28 cellular contexts compared by ENCODE assay signal in the genomic region with DNA sequence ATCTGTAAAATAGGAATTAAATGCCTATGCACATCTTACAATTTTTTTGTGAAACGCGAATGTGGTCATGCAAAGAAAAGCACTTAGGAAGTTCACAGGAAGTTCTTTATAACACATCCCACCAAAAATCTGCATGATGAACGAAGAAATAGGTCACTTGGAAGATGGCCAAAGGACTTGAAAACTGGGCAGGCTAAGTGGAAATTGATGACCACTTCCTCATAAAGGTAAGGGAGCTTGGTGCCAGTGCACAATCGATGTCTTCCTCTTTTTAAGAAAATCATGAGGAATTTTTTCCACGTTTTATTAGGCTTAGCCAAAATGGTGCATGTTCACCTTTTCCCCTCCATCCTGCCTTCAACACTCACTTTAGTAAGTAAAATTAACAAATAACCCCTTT. TPM values are rescaled to one million over a fixed set of nuclear protein-coding genes. Genes with fewer than 3 reads are reported as not detected.
"Had no signal": no experiment of that assay in that cellular context is flagged by ENCODE, and none has a peak within 500 bp of the region (broad histone marks: within the 10 kb centered on the region; RNA-seq: fewer than 3 reads in every experiment).

No MANE protein-coding gene starts in this region.

- H3K36me3 ChIP-seq: brain microvascular endothelial cell, cardiac muscle cell, MG63, SJCRH30, WERI-Rb-1 had no signal

- H3K4me3 ChIP-seq: cardiac muscle cell, MG63, SJCRH30 had no signal

- H3K9me3 ChIP-seq: MG63, SJCRH30 had no signal

- H3K27me3 ChIP-seq: brain microvascular endothelial cell, cardiac muscle cell, MG63, SJCRH30 had no signal

- DNase-seq: activated CD4-positive, alpha-beta memory T cell treated with anti-CD3 and anti-CD28 coated beads, Interleukin-2, amount 10 ng/mL, durations not matched to agents 7 days and 5 days; activated CD4-positive, alpha-beta T cell treated with anti-CD3 and anti-CD28 coated beads for 36 hours; activated CD4-positive, alpha-beta T cell treated with anti-CD3 and anti-CD28 coated beads, Interleukin-2, amount 50 U/mL, for 1 hour; activated gamma-delta T cell; activated naive CD4-positive, alpha-beta T cell treated with anti-CD3 and anti-CD28 coated beads for 36 hours; activated naive CD8-positive, alpha-beta T cell treated with anti-CD3 and anti-CD28 coated beads for 36 hours; activated T-cell treated with anti-CD3 and anti-CD28 coated beads for 4 hours; activated T-cell treated with anti-CD3 and anti-CD28 coated beads, Interleukin-2, amount 50 U/mL, for 48 hours; brain microvascular endothelial cell; MG63; NCI-H1105 treated with DMSO at 0.1 percent for 48 hours; NCI-H1436 treated with DMSO at 0.1 percent for 48 hours; NCI-H187 treated with DMSO at 0.1 percent for 48 hours; NCI-H2107; NCI-H2171 treated with DMSO at 0.1 percent for 48 hours; NCI-H446; NCI-H526; NK-92 treated with Interleukin-12 subunit alpha and Interleukin-12 subunit beta, amount 100 ng/mL, for 24 hours; OCI-M1; Right ventricle myocardium superior; WERI-Rb-1 had no signal

- ATAC-seq: activated CD4-positive, alpha-beta T cell treated with anti-CD3 and anti-CD28 coated beads for 36 hours; activated T-helper 17 cell treated with anti-CD3 and anti-CD28 coated beads, Interleukin-2, amount 50 U/mL, for 72 hours; Panc1 had no signal

- H3K4me1 ChIP-seq: SJCRH30 had no signal

- H3K27ac ChIP-seq: brain microvascular endothelial cell, cardiac muscle cell, RWPE1, SJCRH30, WERI-Rb-1 had no signal

RNA-seq across cellular contexts. Expression of a gene that starts 8.2 kb away (rescaled TPM):
- total RNA-seq: activated CD4-positive, alpha-beta memory T cell treated with anti-CD3 and anti-CD28 coated beads, Interleukin-2, amount 10 ng/mL, durations not matched to agents 7 days and 5 days; activated CD4-positive, alpha-beta T cell treated with anti-CD3 and anti-CD28 coated beads for 36 hours; activated CD8-positive, alpha-beta memory T cell treated with anti-CD3 and anti-CD28 coated beads for 36 hours; activated naive CD4-positive, alpha-beta T cell treated with anti-CD3 and anti-CD28 coated beads for 36 hours; activated naive CD8-positive, alpha-beta T cell treated with anti-CD3 and anti-CD28 coated beads for 36 hours; activated T-helper 17 cell treated with anti-CD3 and anti-CD28 coated beads, Interleukin-2, amount 50 U/mL, for 72 hours; cardiac muscle cell; Right ventricle myocardium superior; SJCRH30 had no signal
- polyA plus RNA-seq: adipose tissue had no signal
